Comparison of ENCODE assay signal across 1 cellular context in genomic region chr19:11534538-11534937, GRCh38.
TF ChIP-seq lines count a peak whose summit lies in the region.

No MANE protein-coding gene starts in this region.

TF ChIP-seq in K562, 482 proteins besides CTCF, POLR2A, EP300 and RAD21:
- TF ChIP-seq DIDO1 (tag; IDR thresholded peaks at IDR 0.05; ENCODE audit: low read depth), result no peak
- TF ChIP-seq MLLT1 (IDR thresholded peaks at IDR 0.05), result peak; percentile 27 to 36; a peak in 1 of 4 replicates
- TF ChIP-seq SNAPC5 (CRISPR knock-in tag; IDR thresholded peaks at IDR 0.05), result no peak
- TF ChIP-seq KDM1A (IDR thresholded peaks at IDR 0.05), result peak in 1 of 2 experiments; percentile 41; a peak in 1 of 4 replicates
- peak; percentile 97 for TF ChIP-seq ZNF512 (tag; IDR thresholded peaks at IDR 0.05)
- 0 out of 2 replicates have a peak, but pooled peaks have one; percentile 58 for TF ChIP-seq THRAP3 (IDR thresholded peaks at IDR 0.05; ENCODE audit: borderline replicate concordance)
- peak; percentile 80; the same call in 1 of the 2 replicates for TF ChIP-seq HBP1 (CRISPR knock-in tag; IDR thresholded peaks at IDR 0.05)
- TF ChIP-seq ETV6 (IDR thresholded peaks at IDR 0.05; ENCODE audit: borderline replicate concordance in 1 of 2, low read depth in 2 of 2, low read length in 1 of 2), result peak; percentile 40 to 75; a peak in 1 of 4 replicates
- TF ChIP-seq ETV6 (CRISPR knock-in tag; IDR thresholded peaks at IDR 0.05; ENCODE audit: borderline replicate concordance), result no peak
- TF ChIP-seq SPI1 (IDR thresholded peaks at IDR 0.05; ENCODE audit: borderline replicate concordance, low read depth, low read length), result peak; percentile 75
- peak; percentile 14; the same call in 1 of the 2 replicates for TF ChIP-seq PHB2 (IDR thresholded peaks at IDR 0.05; ENCODE audit: low read depth)
- TF ChIP-seq FOSL1 (tag; conservative IDR thresholded peaks at IDR 0.05), result no peak
- peak; percentile 53 for TF ChIP-seq HINFP (tag; conservative IDR thresholded peaks at IDR 0.05; ENCODE audit: low read depth)
- peak in 1 of 2 experiments; percentile 62; a peak in 1 of 4 replicates for TF ChIP-seq BCLAF1 (IDR thresholded peaks at IDR 0.05; ENCODE audit: borderline replicate concordance in 1 of 2, control insufficient read depth in 1 of 2, low read depth in 2 of 2, low read length in 1 of 2)
- TF ChIP-seq FOXP4 (CRISPR knock-in tag; IDR thresholded peaks at IDR 0.05; ENCODE audit: borderline replicate concordance), result no peak
- TF ChIP-seq TRIM25 (IDR thresholded peaks at IDR 0.05; ENCODE audit: borderline replicate concordance), result no peak
- peak; percentile 82; the same call in 1 of the 2 replicates for TF ChIP-seq OTX1 (CRISPR knock-in tag; IDR thresholded peaks at IDR 0.05)
- peak; percentile 49; the same call in 1 of the 2 replicates for TF ChIP-seq ZBTB2 (IDR thresholded peaks at IDR 0.05)
- TF ChIP-seq ELF4 (CRISPR knock-in tag; IDR thresholded peaks at IDR 0.05), result peak; percentile 75; the same call in 1 of the 2 replicates
- 0 out of 2 replicates have a peak, but pooled peaks have one; percentile 64 for TF ChIP-seq THRB (CRISPR knock-in tag; conservative IDR thresholded peaks at IDR 0.05)
- TF ChIP-seq SMARCA4 (IDR thresholded peaks at IDR 0.05), result peak; percentile 17; the same call in 1 of the 2 replicates
- peak; percentile 12 for TF ChIP-seq RBM39 (optimal IDR thresholded peaks at IDR 0.05; ENCODE audit: low read depth, low read length)
- TF ChIP-seq SRSF3 (IDR thresholded peaks at IDR 0.05; ENCODE audit: insufficient read depth, low read length), result no peak
- no peak for TF ChIP-seq RBBP5 (IDR thresholded peaks at IDR 0.05; ENCODE audit: borderline replicate concordance, insufficient read depth, low read length, poor library complexity, severe bottlenecking)
- peak in 1 of 2 experiments; percentile 70; a peak in 2 of 4 replicates for TF ChIP-seq HDAC1 (IDR thresholded peaks at IDR 0.05)
- no peak for TF ChIP-seq ARID3B (CRISPR knock-in tag; IDR thresholded peaks at IDR 0.05; ENCODE audit: borderline replicate concordance)
- TF ChIP-seq GATAD2A (IDR thresholded peaks at IDR 0.05), result peak; percentile 78
- no peak for TF ChIP-seq FOS (IDR thresholded peaks at IDR 0.05; ENCODE audit: extremely low read depth, insufficient read length)
- peak; percentile 30; the same call in 1 of the 2 replicates for TF ChIP-seq ARID1B (IDR thresholded peaks at IDR 0.05)
- TF ChIP-seq MTA1 (IDR thresholded peaks at IDR 0.05; ENCODE audit: borderline replicate concordance), result peak; percentile 91
- TF ChIP-seq NKRF (IDR thresholded peaks at IDR 0.05; ENCODE audit: borderline replicate concordance), result 0 out of 2 replicates have a peak, but pooled peaks have one; percentile 41
- no peak for TF ChIP-seq HDAC8 (tag; IDR thresholded peaks at IDR 0.05)
- TF ChIP-seq SMARCA5 (IDR thresholded peaks at IDR 0.05), result 0 out of 2 replicates have a peak, but pooled peaks have one; percentile 29
- peak; percentile 41; the same call in 1 of the 2 replicates for TF ChIP-seq SMARCE1 (IDR thresholded peaks at IDR 0.05)
- peak; percentile 31 for TF ChIP-seq BCOR (IDR thresholded peaks at IDR 0.05)
- TF ChIP-seq MTA2 (IDR thresholded peaks at IDR 0.05; ENCODE audit: low read depth), result peak; percentile 62
- peak; percentile 62; the same call in 1 of the 2 replicates for TF ChIP-seq EHMT2 (IDR thresholded peaks at IDR 0.05)
